ENCODE assay signal across 16 cellular contexts in the genomic region with DNA sequence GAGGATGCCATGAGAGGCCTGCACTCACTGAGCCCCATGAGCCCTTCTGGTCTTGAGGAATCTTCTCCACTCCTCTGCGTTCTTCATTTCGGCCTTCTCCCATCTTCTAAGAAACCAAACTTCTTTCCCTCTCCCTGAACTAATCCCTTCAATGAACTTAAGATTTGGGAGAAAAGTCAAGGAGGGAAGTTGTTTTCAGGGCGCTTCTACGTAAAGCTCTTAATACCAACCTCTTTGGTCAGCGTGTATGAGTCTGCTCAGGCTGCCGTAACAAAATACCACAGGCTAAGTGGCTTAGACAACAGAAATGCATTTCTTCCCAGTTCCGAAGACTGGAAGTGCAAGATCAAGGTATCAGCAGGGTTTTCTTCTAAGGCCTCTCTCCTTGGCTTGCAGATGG. TPM values are rescaled to one million over a fixed set of nuclear protein-coding genes. Genes with fewer than 3 reads are reported as not detected.
DNase-seq lines count a peak whose midpoint lies in the region; TF ChIP-seq lines count a peak whose summit lies in the region.
"Had no signal": no experiment of that assay in that cellular context is flagged by ENCODE, and none has a peak within 500 bp of the region (broad histone marks: within the 10 kb centered on the region; RNA-seq: fewer than 3 reads in every experiment).

No MANE protein-coding gene starts in this region.

- no peak overlapping the region for H3K9ac ChIP-seq in neural cell (ENCODE audit: low read length)
- H3K9ac ChIP-seq: BLaER1 treated with 17β-estradiol and CSF1 and Interleukin-3, amounts not matched to agents 10 nM and 100 nM had no signal

- peak overlapping the region; percentile 64 for H3K27ac ChIP-seq in neural cell (ENCODE audit: low read length)
- H3K27ac ChIP-seq: 22Rv1; BLaER1 treated with 17β-estradiol and CSF1 and Interleukin-3, amounts not matched to agents 10 nM and 100 nM; C4-2B had no signal

- TF ChIP-seq RAD21 in neural cell (conservative IDR thresholded peaks at IDR 0.05), result no peak

- DNase-seq in NCI-H82 (lab: John Stamatoyannopoulos, UW), result peak; percentile 13
- no peak for DNase-seq in NCI-H82 treated with DMSO at 0.1 percent for 48 hours (lab: John Stamatoyannopoulos, UW; ENCODE audit: unreplicated experiment)
- no peak for DNase-seq in NOMO-1 (lab: John Stamatoyannopoulos, UW; ENCODE audit: unreplicated experiment in 2 of 2)
- DNase-seq: AML-193; Caco-2; Calu3; CD4-positive, alpha-beta T cell; CD8-positive, alpha-beta T cell; DMS79 treated with DMSO at 0.1 percent for 48 hours; GF-D8 had no signal

- no peaks in the 10 kb centered on the region for H4K20me1 ChIP-seq in neural cell (ENCODE audit: insufficient read depth)
- H4K20me1 ChIP-seq: BLaER1 treated with 17β-estradiol and CSF1 and Interleukin-3, amounts not matched to agents 10 nM and 100 nM had no signal

- H3K36me3 ChIP-seq in neural cell (ENCODE audit: insufficient read depth, low read length), result no peaks in the 10 kb centered on the region
- H3K36me3 ChIP-seq: BLaER1 treated with 17β-estradiol and CSF1 and Interleukin-3, amounts not matched to agents 10 nM and 100 nM had no signal

- H3K27me3 ChIP-seq in neural cell (ENCODE audit: insufficient read depth, low read depth, low read length), result no peaks in the 10 kb centered on the region
- H3K27me3 ChIP-seq: BLaER1 treated with 17β-estradiol and CSF1 and Interleukin-3, amounts not matched to agents 10 nM and 100 nM had no signal

- TF ChIP-seq CTCF in neural cell (IDR thresholded peaks at IDR 0.05; ENCODE audit: poor library complexity, severe bottlenecking) (no peak), subcutaneous adipose tissue (IDR thresholded peaks at IDR 0.05; ENCODE audit: low read depth) (peak; percentile 67)

- no peaks in the 10 kb centered on the region for H3K9me3 ChIP-seq in neural cell (ENCODE audit: low read length)
- H3K9me3 ChIP-seq: Caco-2 had no signal

- no peaks in the 10 kb centered on the region for H3K9me2 ChIP-seq in neural cell (ENCODE audit: insufficient read depth, low read length)

- no peaks in the 10 kb centered on the region for H3K79me2 ChIP-seq in neural cell (replicated peaks; ENCODE audit: insufficient read depth, low read length)

- H3K4me3 ChIP-seq in neural cell (ENCODE audit: low read length), result no peak overlapping the region
- H3K4me3 ChIP-seq: A549; BLaER1 treated with 17β-estradiol and CSF1 and Interleukin-3, amounts not matched to agents 10 nM and 100 nM had no signal

- TF ChIP-seq EP300 in neural cell (conservative IDR thresholded peaks at IDR 0.05; ENCODE audit: poor library complexity, severe bottlenecking), result no peak

- H2AFZ ChIP-seq in neural cell (ENCODE audit: low read depth, low read length), result no peak overlapping the region

- peaks cover 8% of the 10 kb centered on the region for H3F3A ChIP-seq in neural cell (ENCODE audit: insufficient read depth, low read length, poor library complexity, severe bottlenecking)

- H3K4me2 ChIP-seq in neural cell (ENCODE audit: low read length), result no peak overlapping the region
- H3K4me2 ChIP-seq: A549; BLaER1 treated with 17β-estradiol and CSF1 and Interleukin-3, amounts not matched to agents 10 nM and 100 nM had no signal

TF ChIP-seq in neural cell, 6 proteins besides CTCF, POLR2A, EP300 and RAD21:
- TF ChIP-seq TAF1 (IDR thresholded peaks at IDR 0.05; ENCODE audit: low read depth), result no peak
- TF ChIP-seq EZH2 (IDR thresholded peaks at IDR 0.05; ENCODE audit: borderline replicate concordance, insufficient read depth, low read length, poor library complexity, severe bottlenecking), result no peak
- TF ChIP-seq MXI1 (conservative IDR thresholded peaks at IDR 0.05; ENCODE audit: poor library complexity, severe bottlenecking), result no peak
- TF ChIP-seq SMC3 (conservative IDR thresholded peaks at IDR 0.05; ENCODE audit: poor library complexity), result no peak
- TF ChIP-seq, protein P1, sequence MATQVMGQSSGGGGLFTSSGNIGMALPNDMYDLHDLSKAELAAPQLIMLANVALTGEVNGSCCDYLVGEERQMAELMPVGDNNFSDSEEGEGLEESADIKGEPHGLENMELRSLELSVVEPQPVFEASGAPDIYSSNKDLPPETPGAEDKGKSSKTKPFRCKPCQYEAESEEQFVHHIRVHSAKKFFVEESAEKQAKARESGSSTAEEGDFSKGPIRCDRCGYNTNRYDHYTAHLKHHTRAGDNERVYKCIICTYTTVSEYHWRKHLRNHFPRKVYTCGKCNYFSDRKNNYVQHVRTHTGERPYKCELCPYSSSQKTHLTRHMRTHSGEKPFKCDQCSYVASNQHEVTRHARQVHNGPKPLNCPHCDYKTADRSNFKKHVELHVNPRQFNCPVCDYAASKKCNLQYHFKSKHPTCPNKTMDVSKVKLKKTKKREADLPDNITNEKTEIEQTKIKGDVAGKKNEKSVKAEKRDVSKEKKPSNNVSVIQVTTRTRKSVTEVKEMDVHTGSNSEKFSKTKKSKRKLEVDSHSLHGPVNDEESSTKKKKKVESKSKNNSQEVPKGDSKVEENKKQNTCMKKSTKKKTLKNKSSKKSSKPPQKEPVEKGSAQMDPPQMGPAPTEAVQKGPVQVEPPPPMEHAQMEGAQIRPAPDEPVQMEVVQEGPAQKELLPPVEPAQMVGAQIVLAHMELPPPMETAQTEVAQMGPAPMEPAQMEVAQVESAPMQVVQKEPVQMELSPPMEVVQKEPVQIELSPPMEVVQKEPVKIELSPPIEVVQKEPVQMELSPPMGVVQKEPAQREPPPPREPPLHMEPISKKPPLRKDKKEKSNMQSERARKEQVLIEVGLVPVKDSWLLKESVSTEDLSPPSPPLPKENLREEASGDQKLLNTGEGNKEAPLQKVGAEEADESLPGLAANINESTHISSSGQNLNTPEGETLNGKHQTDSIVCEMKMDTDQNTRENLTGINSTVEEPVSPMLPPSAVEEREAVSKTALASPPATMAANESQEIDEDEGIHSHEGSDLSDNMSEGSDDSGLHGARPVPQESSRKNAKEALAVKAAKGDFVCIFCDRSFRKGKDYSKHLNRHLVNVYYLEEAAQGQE (IDR thresholded peaks at IDR 0.05; ENCODE audit: borderline replicate concordance), result no peak
- no peak for TF ChIP-seq POLR2AphosphoS5 (IDR thresholded peaks at IDR 0.05)

RNA-seq across cellular contexts. Expression of a gene that starts 13.8 kb away (rescaled TPM):
- 139 and 150 TPM in 2 replicates for polyA plus RNA-seq in neural cell
- 102 and 105 TPM in 2 replicates for polyA minus RNA-seq in neural cell
- total RNA-seq in subcutaneous adipose tissue, result 10 to 100 TPM; 51.8 to 89.0 (median 75.4) TPM
